ENCODE assay signal across 10 cellular contexts in the genomic region with DNA sequence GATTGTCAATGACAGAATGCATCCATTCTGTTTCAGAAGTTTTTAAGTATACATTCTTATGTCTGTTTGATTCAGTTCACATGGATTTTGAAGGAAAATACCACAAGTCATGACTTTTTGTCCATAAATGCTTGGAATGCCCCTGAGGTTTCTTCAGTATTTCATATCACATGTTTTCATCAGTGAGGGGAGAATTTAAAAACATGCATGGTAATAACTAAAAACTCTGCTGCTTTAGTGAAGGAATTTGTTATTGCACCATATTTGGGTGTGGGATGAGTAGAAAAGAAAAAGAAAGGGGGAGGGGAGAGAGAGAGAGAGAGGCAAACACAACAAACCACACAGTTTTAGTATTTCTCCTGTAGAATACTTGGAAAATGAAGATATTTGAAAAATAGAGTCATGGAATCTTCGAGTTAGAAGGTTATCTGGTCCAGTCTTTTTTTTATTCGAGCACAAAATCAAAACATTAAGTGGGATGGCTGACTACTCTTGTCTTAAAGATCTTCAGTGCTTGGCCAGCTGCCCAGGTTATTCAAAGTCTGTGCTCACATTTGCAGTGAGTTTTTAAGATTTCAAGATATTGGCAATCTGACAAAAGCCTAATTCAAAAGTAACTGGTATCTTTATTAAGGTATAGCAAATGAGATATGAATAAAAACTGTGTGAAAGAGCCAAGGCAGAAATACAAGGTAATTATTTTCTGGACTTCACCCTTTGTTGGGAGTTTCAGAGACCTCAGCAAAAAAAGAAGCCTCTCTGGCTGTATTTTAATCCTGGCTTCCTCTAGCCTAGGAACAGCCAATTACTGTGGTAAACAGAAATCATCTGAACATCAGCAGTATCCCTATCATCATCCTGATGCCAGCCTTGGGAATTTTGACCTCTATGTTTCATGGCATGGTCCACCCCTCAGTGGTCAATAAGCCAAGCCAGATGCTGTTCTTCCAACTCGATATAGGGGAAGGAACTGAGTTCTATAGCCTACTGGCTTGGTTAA.
A peak's percentile ranks its signal among the peaks of the same experiment; 100 is the strongest.
DNase-seq lines count a peak whose midpoint lies in the region; ATAC-seq, FAIRE-seq and TF ChIP-seq lines count a peak whose summit lies in the region.
"Had no signal": no experiment of that assay in that cellular context is flagged by ENCODE, and none has a peak within 500 bp of the region (broad histone marks: within the 10 kb centered on the region; RNA-seq: fewer than 3 reads in every experiment).

No MANE protein-coding gene starts in this region.

- no peak for ATAC-seq in HG02798 (IDR thresholded peaks at IDR 0.05; ENCODE audit: poor library complexity, unreplicated experiment)
- ATAC-seq: mucosa of descending colon had no signal

- H3K36me3 Mint-ChIP-seq in nephron (ENCODE audit: low read depth) (no peaks in the 10 kb centered on the region), endodermal cell (ENCODE audit: low read depth) (no peaks in the 10 kb centered on the region)

- H3K79me2 ChIP-seq in endothelial cell of umbilical vein (ENCODE audit: control insufficient read depth, insufficient read depth, low read length): no peaks in the 10 kb centered on the region

- FAIRE-seq in endothelial cell of umbilical vein (lab: Jason Lieb, UNC): no peak
- FAIRE-seq: H1 had no signal

- CTCF ChIA-PET in endothelial cell of umbilical vein (lab: Charles Lee): no interaction called here

- H2AFZ ChIP-seq in endothelial cell of umbilical vein (ENCODE audit: low read depth, low read length): no peak overlapping the region

- H3K4me3 Mint-ChIP-seq in nephron: peak overlapping the region in 1 of 3 experiments; percentile 1
- H3K4me3 Mint-ChIP-seq in endodermal cell: no peak overlapping the region

- dilution Hi-C loops in endothelial cell of umbilical vein (cut with MboI; ENCODE audit: extremely low pct_ligation_motif_present, low sequenced_read_pairs): no loop called here

- H3K4me1 Mint-ChIP-seq in nephron: peaks cover 27% of the 10 kb centered on the region
- peaks cover 5% of the 10 kb centered on the region for H3K4me1 Mint-ChIP-seq in endodermal cell

- no peak for TF ChIP-seq CTCF in endothelial cell of umbilical vein (IDR thresholded peaks at IDR 0.05; ENCODE audit: extremely low read depth in 1 of 2, insufficient read depth in 1 of 2, low read depth in 1 of 2, low read length in 2 of 2)
- TF ChIP-seq CTCF in nephron (IDR thresholded peaks at IDR 0.05; ENCODE audit: unreplicated experiment in 3 of 3): no peak
- TF ChIP-seq CTCF in endodermal cell (conservative IDR thresholded peaks at IDR 0.05): no peak

- no peaks in the 10 kb centered on the region for H3K9me3 ChIP-seq in endothelial cell of umbilical vein (replicated peaks; ENCODE audit: control insufficient read depth, insufficient read depth, low read length)
- H3K9me3 ChIP-seq in endodermal cell (ENCODE audit: control insufficient read depth, low read length): no peaks in the 10 kb centered on the region
- H3K9me3 ChIP-seq: mucosa of descending colon had no signal

- H3K27me3 ChIP-seq in endothelial cell of umbilical vein (ENCODE audit: control insufficient read depth in 2 of 2, insufficient read depth in 2 of 2, low read length in 2 of 2): no peaks in the 10 kb centered on the region
- no peaks in the 10 kb centered on the region for H3K27me3 ChIP-seq in endodermal cell (ENCODE audit: control insufficient read depth, insufficient read depth, low read length, poor library complexity, severe bottlenecking)

- H3K4me2 ChIP-seq in endothelial cell of umbilical vein (ENCODE audit: insufficient read depth, low read length): no peak overlapping the region

- no TSS peak for BruUV-seq in endothelial cell of umbilical vein (replicated peaks; lab: Mats Ljungman, UMichigan)

- H3K27ac ChIP-seq in endothelial cell of umbilical vein (ENCODE audit: insufficient read depth, low read depth, low read length): no peak overlapping the region
- H3K27ac ChIP-seq in endodermal cell (ENCODE audit: low read depth, low read length): no peak overlapping the region

- intact Hi-C loops in endothelial cell of umbilical vein (cut with micrococcal nuclease): loop anchor here (1.0 kb wide), 1 partner anchor 9 kb away; no protein-coding TSS in a partner anchor

- no peaks in the 10 kb centered on the region for H3K27me3 Mint-ChIP-seq in nephron (ENCODE audit: low read depth)
- no peaks in the 10 kb centered on the region for H3K27me3 Mint-ChIP-seq in endodermal cell (ENCODE audit: insufficient read depth)

- H3K9me1 ChIP-seq in endothelial cell of umbilical vein (replicated peaks; ENCODE audit: control insufficient read depth, extremely low read depth, insufficient read depth, low read length): no peaks in the 10 kb centered on the region

- H3K9ac ChIP-seq in endothelial cell of umbilical vein (replicated peaks; ENCODE audit: extremely low read depth, insufficient read depth, low read length) (no peak overlapping the region), endodermal cell (ENCODE audit: extremely low read depth, low read length, poor library complexity, severe bottlenecking) (no peak overlapping the region)

- POLR2A ChIA-PET in endothelial cell of umbilical vein (lab: Charles Lee): no interaction called here

- H3K36me3 ChIP-seq in endothelial cell of umbilical vein (ENCODE audit: control insufficient read depth in 2 of 2, extremely low read depth in 1 of 2, insufficient read depth in 2 of 2, low read length in 2 of 2): no peaks in the 10 kb centered on the region
- H3K36me3 ChIP-seq in endodermal cell (ENCODE audit: control insufficient read depth, insufficient read depth, low read length): no peaks in the 10 kb centered on the region

- H3K9me3 Mint-ChIP-seq in nephron (no peaks in the 10 kb centered on the region), endodermal cell (no peaks in the 10 kb centered on the region)

- WGBS in endodermal cell (ENCODE audit: insufficient coverage in 1 of 2, insufficient read length in 1 of 2), 2 experiments: 92 to 94% methylated on average over 2 to 3 of the region's 3 CpGs

- H3K27ac Mint-ChIP-seq in nephron (peak overlapping the region; percentile 79 to 86 (median 86)), endodermal cell (no peak overlapping the region)

- no peak for TF ChIP-seq POLR2A in endothelial cell of umbilical vein (IDR thresholded peaks at IDR 0.05; ENCODE audit: low read depth, low read length)

- DNase-seq in AG08395 (ENCODE audit: low spot score) (peak; percentile 83), NCI-H226 (peak; percentile 90), endothelial cell of umbilical vein (ENCODE audit: low read depth, low spot score) (peak; percentile 69), iPS-NIHi7 (ENCODE audit: extremely low spot score) (no peak), endodermal cell (no peak)
- no peak for DNase-seq in activated CD8-positive, alpha-beta memory T cell treated with anti-CD3 and anti-CD28 coated beads, Interleukin-2, amount 50 U/mL, for 48 hours

- no peaks in the 10 kb centered on the region for H4K20me1 ChIP-seq in endothelial cell of umbilical vein (replicated peaks; ENCODE audit: control insufficient read depth, extremely low read depth, insufficient read depth, low read length)

- H3K4me1 ChIP-seq in endothelial cell of umbilical vein (ENCODE audit: control insufficient read depth, extremely low read depth, insufficient read depth, low read length): peaks cover 7% of the 10 kb centered on the region
- H3K4me1 ChIP-seq in endodermal cell (ENCODE audit: control insufficient read depth, insufficient read depth, low read length): no peaks in the 10 kb centered on the region

- H3K4me3 ChIP-seq in endothelial cell of umbilical vein (replicated peaks in 1 of 3; ENCODE audit: insufficient read depth in 1 of 3, low read depth in 1 of 3, low read length in 3 of 3): no peak overlapping the region
- H3K4me3 ChIP-seq in endodermal cell (ENCODE audit: low read length): no peak overlapping the region
- H3K4me3 ChIP-seq: mucosa of descending colon had no signal

TF ChIP-seq in endothelial cell of umbilical vein, 7 proteins besides CTCF, POLR2A, EP300 and RAD21:
- TF ChIP-seq, protein P1, sequence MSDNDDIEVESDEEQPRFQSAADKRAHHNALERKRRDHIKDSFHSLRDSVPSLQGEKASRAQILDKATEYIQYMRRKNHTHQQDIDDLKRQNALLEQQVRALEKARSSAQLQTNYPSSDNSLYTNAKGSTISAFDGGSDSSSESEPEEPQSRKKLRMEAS (IDR thresholded peaks at IDR 0.05; ENCODE audit: insufficient read depth, insufficient read length): no peak
- peak; percentile 13 for TF ChIP-seq GATA2 (IDR thresholded peaks at IDR 0.05; ENCODE audit: insufficient read depth, insufficient read length, low read depth, low read length)
- TF ChIP-seq FOS (IDR thresholded peaks at IDR 0.05; ENCODE audit: borderline replicate concordance, insufficient read depth, low read length): no peak

Comparison
In these comparisons a context has a peak if more than half of its experiments do, and no peak if none do; other contexts are left out.
1. DNase-seq: peak in AG08395 (single experiment), NCI-H226 (single experiment) and endothelial cell of umbilical vein (single experiment); none in iPS-NIHi7 (single experiment), endodermal cell (single experiment) and activated CD8-positive, alpha-beta memory T cell treated with anti-CD3 and anti-CD28 coated beads, Interleukin-2, amount 50 U/mL, for 48 hours (single experiment).